Comparison of ENCODE assay signal across 1 cellular context in genomic region chr12:96143392-96143791, GRCh38.
TF ChIP-seq lines count a peak whose summit lies in the region.

No MANE protein-coding gene starts in this region.

TF ChIP-seq in HepG2, 621 proteins besides CTCF, POLR2A, EP300 and RAD21:
- TF ChIP-seq ZNF260 (CRISPR knock-in tag; IDR thresholded peaks at IDR 0.05; ENCODE audit: borderline replicate concordance, low read depth) = no peak
- no peak for TF ChIP-seq BRD4 (CRISPR knock-in tag; IDR thresholded peaks at IDR 0.05)
- no peak for TF ChIP-seq ZNF580 (CRISPR knock-in tag; IDR thresholded peaks at IDR 0.05; ENCODE audit: borderline replicate concordance, low read depth)
- no peak for TF ChIP-seq ZNF235 (CRISPR knock-in tag; IDR thresholded peaks at IDR 0.05; ENCODE audit: borderline replicate concordance)
- no peak for TF ChIP-seq HINFP (CRISPR knock-in tag; IDR thresholded peaks at IDR 0.05; ENCODE audit: low read depth)
- no peak for TF ChIP-seq POGZ (CRISPR knock-in tag; IDR thresholded peaks at IDR 0.05)
- no peak for TF ChIP-seq ZNF788 (CRISPR knock-in tag; IDR thresholded peaks at IDR 0.05; ENCODE audit: borderline replicate concordance)
- no peak for TF ChIP-seq RFX5 (IDR thresholded peaks at IDR 0.05; ENCODE audit: low read depth, low read length)
- no peak for TF ChIP-seq AKNA (CRISPR knock-in tag; IDR thresholded peaks at IDR 0.05; ENCODE audit: borderline replicate concordance)
- TF ChIP-seq ZNF513 (CRISPR knock-in tag; conservative IDR thresholded peaks at IDR 0.05) = no peak
- no peak for TF ChIP-seq GPN1 (CRISPR knock-in tag; IDR thresholded peaks at IDR 0.05; ENCODE audit: borderline replicate concordance)
- TF ChIP-seq RXRB (CRISPR knock-in tag; IDR thresholded peaks at IDR 0.05; ENCODE audit: borderline replicate concordance) = no peak
- TF ChIP-seq MXD4 (CRISPR knock-in tag; IDR thresholded peaks at IDR 0.05) = no peak
- no peak for TF ChIP-seq ZNF616 (CRISPR knock-in tag; IDR thresholded peaks at IDR 0.05; ENCODE audit: low read depth)
- TF ChIP-seq HNRNPLL (IDR thresholded peaks at IDR 0.05; ENCODE audit: low read depth, low read length, poor library complexity, severe bottlenecking) = no peak
- TF ChIP-seq GFI1 (CRISPR knock-in tag; IDR thresholded peaks at IDR 0.05; ENCODE audit: borderline replicate concordance) = no peak
- no peak for TF ChIP-seq CEBPB (IDR thresholded peaks at IDR 0.05; ENCODE audit: borderline replicate concordance, low read depth, low read length)
